In genomic region chr11:326842-327580, GRCh38 we compare ENCODE assay signal across 8 cellular contexts. TPM values are rescaled to one million over a fixed set of nuclear protein-coding genes. Genes with fewer than 3 reads are reported as not detected.
DNase-seq lines count a peak whose midpoint lies in the region; ATAC-seq, FAIRE-seq and TF ChIP-seq lines count a peak whose summit lies in the region.

No MANE protein-coding gene starts in this region.

- no peaks in the 10 kb centered on the region for H3K9me3 Mint-ChIP-seq in activated B cell treated with CpG ODN at 0.5 μM for 24 hours
- H3K9me3 Mint-ChIP-seq in natural killer cell = no peaks in the 10 kb centered on the region

- H3K4me1 Mint-ChIP-seq in activated B cell treated with CpG ODN at 0.5 μM for 24 hours (peaks cover 56% of the 10 kb centered on the region), natural killer cell (peaks cover 57 to 69% of the 10 kb centered on the region in 2 donors)

- no peaks in the 10 kb centered on the region for H3K36me3 Mint-ChIP-seq in activated B cell treated with CpG ODN at 0.5 μM for 24 hours (ENCODE audit: low read depth)
- H3K36me3 Mint-ChIP-seq in natural killer cell = no peaks in the 10 kb centered on the region

- FAIRE-seq in urothelium cell line (lab: Jason Lieb, UNC) = no peak

- peak overlapping the region; percentile 18 for H3K4me3 ChIP-seq in epithelial cell of proximal tubule (ENCODE audit: low read depth, low read length)

- H3K4me3 Mint-ChIP-seq in activated B cell treated with CpG ODN at 0.5 μM for 24 hours = peak overlapping the region; percentile 53
- H3K4me3 Mint-ChIP-seq in natural killer cell = peak overlapping the region; percentile 67

- H3K27ac Mint-ChIP-seq in activated B cell treated with CpG ODN at 0.5 μM for 24 hours (peak overlapping the region; percentile 92), natural killer cell (peak overlapping the region; percentile 78 to 94)

- intact Hi-C loops in activated B cell treated with CpG ODN at 0.5 μM for 24 hours (cut with micrococcal nuclease) = loop anchor here (2.0 kb wide), 2 partner anchors 14 to 22 kb away; no protein-coding TSS in a partner anchor
- intact Hi-C loops in natural killer cell (cut with micrococcal nuclease) = loop anchor here (2.0 kb wide), 1 partner anchor 14 kb away; no protein-coding TSS in a partner anchor

- ATAC-seq in HG03108 (IDR thresholded peaks at IDR 0.05; ENCODE audit: unreplicated experiment) = peak; percentile 82
- ATAC-seq in activated B cell treated with CpG ODN at 0.5 μM for 24 hours (ENCODE audit: low read depth) = peak; percentile 65
- ATAC-seq in natural killer cell = peak; percentile 51 to 75 (median 56)

- POLR2A ChIA-PET in activated B cell treated with CpG ODN at 0.5 μM for 24 hours (lab: Charles Lee) = interaction anchor here (0.6 to 2.0 kb wide), 12 partner anchors 10 to 119 kb away, joined by 3 to 25 read pairs (median 4); partner anchors contain the start of genes BET1L, PGGHG and RIC8A

- TF ChIP-seq POLR2A in GM19099 (IDR thresholded peaks at IDR 0.05; ENCODE audit: extremely low read depth, insufficient read length, low read depth) = peak; percentile 55

- no peaks in the 10 kb centered on the region for H3K27me3 Mint-ChIP-seq in activated B cell treated with CpG ODN at 0.5 μM for 24 hours
- no peaks in the 10 kb centered on the region for H3K27me3 Mint-ChIP-seq in natural killer cell (ENCODE audit: low read depth in 2 of 2)

- TF ChIP-seq CTCF in activated B cell treated with CpG ODN at 0.5 μM for 24 hours (IDR thresholded peaks at IDR 0.05) (no peak), epithelial cell of proximal tubule (conservative IDR thresholded peaks at IDR 0.05; ENCODE audit: low read depth, low read length) (no peak), natural killer cell (IDR thresholded peaks at IDR 0.05) (no peak)

- DNase-seq in activated B cell treated with CpG ODN at 0.5 μM for 24 hours (peak; percentile 46), epithelial cell of proximal tubule (ENCODE audit: low read depth) (no peak), natural killer cell (no peak), urothelium cell line (ENCODE audit: low spot score) (peak; percentile 13), D341Med (ENCODE audit: low spot score) (no peak), GM19240 (ENCODE audit: insufficient read length, low spot score) (no peak)

- CTCF ChIA-PET in activated B cell treated with CpG ODN at 0.5 μM for 24 hours (lab: Charles Lee) = interaction anchor here (1.2 kb wide), 1 partner anchor 70 kb away, joined by 3 read pairs; no protein-coding TSS in a partner anchor

RNA-seq across cellular contexts. Expression of gene IFITM3, which starts 6.4 kb away (rescaled TPM):
- 14.8 and 17.0 TPM in 2 replicates for total RNA-seq in activated B cell treated with CpG ODN at 0.5 μM for 24 hours
- 85.7 and 113 TPM in 2 replicates for total RNA-seq in epithelial cell of proximal tubule
- total RNA-seq in natural killer cell = 100 to 1,000 TPM in 1 of 3 donors, 10 to 100 TPM in 2; 64.0 to 165 (median 93.6) TPM

RNA-seq across cellular contexts. Expression of gene IFITM1, which starts 13.2 kb away (rescaled TPM):
- total RNA-seq in activated B cell treated with CpG ODN at 0.5 μM for 24 hours (21.2 and 25.3 TPM in 2 replicates), epithelial cell of proximal tubule (15.7 and 56.8 TPM in 2 replicates), natural killer cell (100 to 1,000 TPM; 540 to 809 (median 710) TPM)

RNA-seq across cellular contexts. Expression of gene IFITM2, which starts 19.4 kb away (rescaled TPM):
- total RNA-seq in activated B cell treated with CpG ODN at 0.5 μM for 24 hours (112 and 125 TPM in 2 replicates), epithelial cell of proximal tubule (54.7 and 177 TPM in 2 replicates), natural killer cell (1,000 to 10,000 TPM; 1,080 to 1,421 (median 1,273) TPM)

RNA-seq across cellular contexts. Expression of gene IFITM5, which starts 27.7 kb away (rescaled TPM):
- total RNA-seq in activated B cell treated with CpG ODN at 0.5 μM for 24 hours (not detected in 2 replicates), epithelial cell of proximal tubule (not detected in 2 replicates), natural killer cell (not detected)

RNA-seq across cellular contexts. Expression of gene PGGHG, which starts 38.1 kb away (rescaled TPM):
- total RNA-seq in activated B cell treated with CpG ODN at 0.5 μM for 24 hours (62.3 and 74.1 TPM in 2 replicates), epithelial cell of proximal tubule (7.8 and 13.1 TPM in 2 replicates), natural killer cell (100 to 1,000 TPM; 130 to 237 (median 153) TPM)

Comparison
In these comparisons a context has a peak if more than half of its experiments do, and no peak if none do; other contexts are left out.
1. DNase-seq: peak in activated B cell treated with CpG ODN at 0.5 μM for 24 hours (single experiment) and urothelium cell line (single experiment); none in epithelial cell of proximal tubule (single experiment), natural killer cell (single experiment), D341Med (single experiment) and GM19240 (single experiment).
2. Peak in every context shown above with its lines, with median percentiles within 50 percentile points of each other: ATAC-seq.